ENCODE assay signal across 22 cellular contexts in genomic region chr9:100104314-100104713, GRCh38. TPM values are rescaled to one million over a fixed set of nuclear protein-coding genes. Genes with fewer than 3 reads are reported as not detected.
DNase-seq lines count a peak whose midpoint lies in the region; ATAC-seq, FAIRE-seq and TF ChIP-seq lines count a peak whose summit lies in the region.
"Had no signal": no experiment of that assay in that cellular context is flagged by ENCODE, and none has a peak within 500 bp of the region (broad histone marks: within the 10 kb centered on the region; RNA-seq: fewer than 3 reads in every experiment).

No MANE protein-coding gene starts in this region.

- POLR2A ChIA-PET in T-cell (lab: Charles Lee), result no interaction called here

- no peaks in the 10 kb centered on the region for H3K9me3 Mint-ChIP-seq in stimulated activated effector memory CD8-positive, alpha-beta T cell treated with anti-CD3 and anti-CD28 coated beads, Interleukin-12 subunit alpha, Interleukin-12 subunit beta, amount 100 ng/mL, for 72 hours
- no peaks in the 10 kb centered on the region for H3K9me3 Mint-ChIP-seq in T-cell
- H3K9me3 Mint-ChIP-seq: CD4-positive, alpha-beta T cell; stimulated activated memory B cell treated with anti-CD40 and anti-IgM and Interleukin-4, amounts not matched to agents 10 μg/mL and 1 μg/mL and 100 μg/mL, for 72 hours had no signal

- H3K27me3 Mint-ChIP-seq in T-cell, result no peaks in the 10 kb centered on the region
- H3K27me3 Mint-ChIP-seq: CD4-positive, alpha-beta T cell; stimulated activated memory B cell treated with anti-CD40 and anti-IgM and Interleukin-4, amounts not matched to agents 10 μg/mL and 1 μg/mL and 100 μg/mL, for 72 hours had no signal

- H3K4me3 Mint-ChIP-seq in stimulated activated effector memory CD8-positive, alpha-beta T cell treated with anti-CD3 and anti-CD28 coated beads, Interleukin-12 subunit alpha, Interleukin-12 subunit beta, amount 100 ng/mL, for 72 hours, result no peak overlapping the region
- no peak overlapping the region for H3K4me3 Mint-ChIP-seq in T-cell
- H3K4me3 Mint-ChIP-seq: CD4-positive, alpha-beta T cell; stimulated activated memory B cell treated with anti-CD40 and anti-IgM and Interleukin-4, amounts not matched to agents 10 μg/mL and 1 μg/mL and 100 μg/mL, for 72 hours had no signal

- peak; percentile 16 for DNase-seq in stimulated activated CD4-positive, alpha-beta T cell treated with anti-CD3 and anti-CD28 coated beads, Interleukin-1b, Interleukin-23, amount 100 ng/mL, for 48 hours
- no peak for DNase-seq in stimulated activated CD4-positive, alpha-beta T cell treated with anti-CD3 and anti-CD28 coated beads, Interleukin-2, amount 100 ng/mL, for 48 hours
- DNase-seq in RKO (ENCODE audit: low spot score) (peak; percentile 87), DMS153 treated with DMSO at 0.1 percent for 48 hours (lab: John Stamatoyannopoulos, UW; ENCODE audit: unreplicated experiment) (no peak), T-cell (no peak), GM12892 (ENCODE audit: insufficient read length) (no peak)
- DNase-seq in stimulated activated effector memory CD8-positive, alpha-beta T cell treated with anti-CD3 and anti-CD28 coated beads, Interleukin-12 subunit alpha, Interleukin-12 subunit beta, amount 100 ng/mL, for 72 hours (ENCODE audit: low spot score in 2 of 2), result no peak
- DNase-seq: activated effector memory CD4-positive, alpha-beta T cell treated with Interleukin-2 at 50 U/mL for 16 hours; caudate nucleus; CD4-positive, alpha-beta T cell; DMS79 treated with DMSO at 0.1 percent for 48 hours; erythroblast; NCI-H1436; NCI-H2171 treated with DMSO at 0.1 percent for 48 hours; NCI-H748 treated with DMSO at 0.1 percent for 48 hours; occipital lobe; right cardiac atrium; stimulated activated CD4-positive, alpha-beta T cell treated with anti-CD3 and anti-CD28 coated beads, Interleukin-15, amount 100 ng/mL, for 24 hours had no signal

- ATAC-seq in esophagus mucosa, result peak; percentile 68
- peak; percentile 40 for ATAC-seq in stimulated activated effector memory CD8-positive, alpha-beta T cell treated with anti-CD3 and anti-CD28 coated beads, Interleukin-12 subunit alpha, Interleukin-12 subunit beta, amount 100 ng/mL, for 72 hours
- ATAC-seq in T-cell (replicated peaks in 1 of 4), result no peak
- ATAC-seq: gastroesophageal sphincter; HepG2; right cardiac atrium; stimulated activated memory B cell treated with anti-CD40 and anti-IgM and Interleukin-4, amounts not matched to agents 10 μg/mL and 1 μg/mL and 100 μg/mL, for 72 hours had no signal

- H3K27ac Mint-ChIP-seq in stimulated activated effector memory CD8-positive, alpha-beta T cell treated with anti-CD3 and anti-CD28 coated beads, Interleukin-12 subunit alpha, Interleukin-12 subunit beta, amount 100 ng/mL, for 72 hours, result no peak overlapping the region
- H3K27ac Mint-ChIP-seq in T-cell, result no peak overlapping the region
- H3K27ac Mint-ChIP-seq: CD4-positive, alpha-beta T cell; stimulated activated memory B cell treated with anti-CD40 and anti-IgM and Interleukin-4, amounts not matched to agents 10 μg/mL and 1 μg/mL and 100 μg/mL, for 72 hours had no signal

- peaks cover 9% of the 10 kb centered on the region for H3K4me1 Mint-ChIP-seq in stimulated activated effector memory CD8-positive, alpha-beta T cell treated with anti-CD3 and anti-CD28 coated beads, Interleukin-12 subunit alpha, Interleukin-12 subunit beta, amount 100 ng/mL, for 72 hours
- peaks cover 9 to 12% (median 10%) of the 10 kb centered on the region in 3 donors for H3K4me1 Mint-ChIP-seq in T-cell

- no peak for TF ChIP-seq POLR2A in GM12892 (IDR thresholded peaks at IDR 0.05; ENCODE audit: low read depth, low read length)

- H3K36me3 Mint-ChIP-seq in stimulated activated effector memory CD8-positive, alpha-beta T cell treated with anti-CD3 and anti-CD28 coated beads, Interleukin-12 subunit alpha, Interleukin-12 subunit beta, amount 100 ng/mL, for 72 hours, result peaks cover 10% of the 10 kb centered on the region
- H3K36me3 Mint-ChIP-seq in T-cell, result peaks cover 12% of the 10 kb centered on the region
- H3K36me3 Mint-ChIP-seq: stimulated activated memory B cell treated with anti-CD40 and anti-IgM and Interleukin-4, amounts not matched to agents 10 μg/mL and 1 μg/mL and 100 μg/mL, for 72 hours had no signal

- CTCF ChIA-PET in T-cell (lab: Charles Lee), result no interaction called here

- no peak for FAIRE-seq in GM12892 (lab: Jason Lieb, UNC)
- FAIRE-seq: HepG2 had no signal

RNA-seq across cellular contexts. Expression of gene INVS, which starts 5.3 kb away (rescaled TPM):
- total RNA-seq in esophagus mucosa (8.6 TPM), T-cell (10 to 100 TPM; 15.6 to 21.6 (median 19.0) TPM)
- polyA plus RNA-seq in GM12892 (2012; ENCODE audit: missing spikeins), result 12.4 TPM

RNA-seq across cellular contexts. Expression of gene ERP44, which starts 5.5 kb away (rescaled TPM):
- total RNA-seq in esophagus mucosa (14.2 TPM), T-cell (10 to 100 TPM; 11.3 to 15.1 (median 12.5) TPM)
- 19.1 TPM for polyA plus RNA-seq in GM12892 (2012; ENCODE audit: missing spikeins)

Comparison
In these comparisons a context has a peak if more than half of its experiments do, and no peak if none do; other contexts are left out.
1. DNase-seq: peak in stimulated activated CD4-positive, alpha-beta T cell treated with anti-CD3 and anti-CD28 coated beads, Interleukin-1b, Interleukin-23, amount 100 ng/mL, for 48 hours (single experiment) and RKO (single experiment); none in stimulated activated CD4-positive, alpha-beta T cell treated with anti-CD3 and anti-CD28 coated beads, Interleukin-2, amount 100 ng/mL, for 48 hours (0 of 2), stimulated activated effector memory CD8-positive, alpha-beta T cell treated with anti-CD3 and anti-CD28 coated beads, Interleukin-12 subunit alpha, Interleukin-12 subunit beta, amount 100 ng/mL, for 72 hours (0 of 2), DMS153 treated with DMSO at 0.1 percent for 48 hours (single experiment), T-cell (0 of 34) and GM12892 (single experiment).
2. ATAC-seq: peak in esophagus mucosa (single experiment) and stimulated activated effector memory CD8-positive, alpha-beta T cell treated with anti-CD3 and anti-CD28 coated beads, Interleukin-12 subunit alpha, Interleukin-12 subunit beta, amount 100 ng/mL, for 72 hours (single experiment); none in T-cell (0 of 4).